In genomic region chr3:117252208-117252607, GRCh38 we compare ENCODE assay signal across 1 cellular context.
TF ChIP-seq lines count a peak whose summit lies in the region.

No MANE protein-coding gene starts in this region.

TF ChIP-seq in A549, 52 proteins besides CTCF, POLR2A, EP300 and RAD21 (continued from another document):
- TF ChIP-seq NFE2L2 (conservative IDR thresholded peaks at IDR 0.05; ENCODE audit: low read length) (no peak), NR3C1 (IDR thresholded peaks at IDR 0.05) (no peak), ZFP36 (IDR thresholded peaks at IDR 0.05; ENCODE audit: borderline replicate concordance, partially characterized antibody) (no peak), ATOH8 (CRISPR knock-in tag; IDR thresholded peaks at IDR 0.05; ENCODE audit: low read depth) (no peak), CHD4 (IDR thresholded peaks at IDR 0.05; ENCODE audit: borderline replicate concordance) (no peak), HES2 (IDR thresholded peaks at IDR 0.05) (no peak), NPAS2 (CRISPR knock-in tag; IDR thresholded peaks at IDR 0.05; ENCODE audit: borderline replicate concordance) (no peak), RFX5 (IDR thresholded peaks at IDR 0.05) (no peak), SMC3 (IDR thresholded peaks at IDR 0.05) (0 out of 3 replicates have a peak, but pooled peaks have one; percentile 9), ZSCAN20 (CRISPR knock-in tag; IDR thresholded peaks at IDR 0.05) (no peak), KDM5A (IDR thresholded peaks at IDR 0.05) (no peak), BHLHE40 (IDR thresholded peaks at IDR 0.05; ENCODE audit: low read depth, low read length) (no peak), PHF8 (IDR thresholded peaks at IDR 0.05; ENCODE audit: borderline replicate concordance, low read depth) (no peak), ESRRA (IDR thresholded peaks at IDR 0.05; ENCODE audit: borderline replicate concordance, low read length) (no peak), HDAC2 (IDR thresholded peaks at IDR 0.05) (no peak), EHMT2 (IDR thresholded peaks at IDR 0.05; ENCODE audit: low read depth) (no peak), MYC (IDR thresholded peaks at IDR 0.05; ENCODE audit: borderline replicate concordance, low read length) (no peak), EHF (CRISPR knock-in tag; IDR thresholded peaks at IDR 0.05) (no peak), RNF2 (IDR thresholded peaks at IDR 0.05; ENCODE audit: borderline replicate concordance, low read depth) (no peak), PBX3 (IDR thresholded peaks at IDR 0.05) (no peak), TP53 (CRISPR knock-in tag; IDR thresholded peaks at IDR 0.05) (no peak), HOXB5 (CRISPR knock-in tag; IDR thresholded peaks at IDR 0.05) (no peak), FOXS1 (CRISPR knock-in tag; IDR thresholded peaks at IDR 0.05) (peak; percentile 96; the same call in 1 of the 2 replicates), BCL3 (IDR thresholded peaks at IDR 0.05) (no peak), HOXA7 (CRISPR knock-in tag; IDR thresholded peaks at IDR 0.05) (no peak), MAZ (IDR thresholded peaks at IDR 0.05; ENCODE audit: borderline replicate concordance, low read depth, low read length) (no peak)
